Comparison of ENCODE assay signal across 8 cellular contexts in the genomic region with DNA sequence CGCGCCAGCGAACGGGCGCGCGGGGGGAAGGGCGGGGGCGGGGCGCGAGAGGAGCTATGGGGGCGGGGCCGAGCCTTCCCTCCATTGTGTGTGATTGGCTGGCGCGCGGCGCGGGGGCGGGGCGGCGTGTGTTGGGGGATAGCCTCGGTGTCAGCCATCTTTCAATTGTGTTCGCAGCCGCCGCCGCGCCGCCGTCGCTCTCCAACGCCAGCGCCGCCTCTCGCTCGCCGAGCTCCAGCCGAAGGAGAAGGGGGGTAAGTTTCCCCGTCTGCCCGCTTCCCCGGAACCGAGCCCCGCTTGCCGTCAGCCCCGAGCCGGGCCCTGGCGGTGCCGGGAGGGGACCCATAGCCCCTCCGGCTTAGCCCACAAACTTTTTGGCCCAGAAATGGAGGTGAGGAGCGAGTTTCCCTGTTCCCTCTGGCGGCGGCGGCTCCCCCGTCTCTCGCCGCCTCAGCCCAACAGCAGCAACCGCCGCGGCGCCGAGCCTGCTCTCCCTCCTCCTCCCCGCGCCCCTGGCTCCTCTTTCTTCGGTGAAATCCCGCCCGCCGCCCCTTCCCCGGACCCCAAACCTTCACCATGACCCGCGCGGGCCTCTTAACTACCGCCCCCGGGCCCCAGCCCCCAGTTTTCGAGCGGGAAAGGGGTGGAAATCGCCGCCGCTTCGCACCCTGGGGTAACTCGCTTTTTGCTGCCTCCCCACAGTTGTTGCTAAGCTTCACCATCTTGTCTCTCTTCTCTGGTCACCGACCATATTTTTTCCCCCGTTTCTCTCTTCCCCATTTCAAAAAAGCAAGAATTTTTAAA. TPM values are rescaled to one million over a fixed set of nuclear protein-coding genes. Genes with fewer than 3 reads are reported as not detected.
DNase-seq lines count a peak whose midpoint lies in the region; ATAC-seq and TF ChIP-seq lines count a peak whose summit lies in the region.

A gene (plus strand): TSS at position 159 of the 804 bp plus-strand sequence. CDS start 1,636 bp downstream, outside the sequence.

- ATAC-seq in GM19023 (IDR thresholded peaks at IDR 0.05; ENCODE audit: unreplicated experiment) (peak; percentile 80), HG03196 (IDR thresholded peaks at IDR 0.05; ENCODE audit: unreplicated experiment) (peak; percentile 77), activated B cell treated with CpG ODN at 0.5 μM for 24 hours (ENCODE audit: low read depth) (peak; percentile 79)

- H3K27me3 Mint-ChIP-seq in activated B cell treated with CpG ODN at 0.5 μM for 24 hours, result no peaks in the 10 kb centered on the region

- POLR2A ChIA-PET in activated B cell treated with CpG ODN at 0.5 μM for 24 hours (lab: Charles Lee), result interaction anchor here (0.6 to 10.7 kb wide), 39 partner anchors 10 to 1670 kb away, joined by 3 to 617 read pairs (median 7); a partner anchor contains a TSS

- peaks cover 56% of the 10 kb centered on the region for H3K36me3 Mint-ChIP-seq in activated B cell treated with CpG ODN at 0.5 μM for 24 hours (ENCODE audit: low read depth)

- TF ChIP-seq CTCF in activated B cell treated with CpG ODN at 0.5 μM for 24 hours (IDR thresholded peaks at IDR 0.05) (no peak), cardiac fibroblast (IDR thresholded peaks at IDR 0.05; ENCODE audit: low read depth, low read length) (no peak)

- intact Hi-C loops in activated B cell treated with CpG ODN at 0.5 μM for 24 hours (cut with micrococcal nuclease), result loop anchor here (1.0 to 5.0 kb wide), 10 partner anchors 21 to 635 kb away; a partner anchor contains a TSS

- CTCF ChIA-PET in activated B cell treated with CpG ODN at 0.5 μM for 24 hours (lab: Charles Lee), result interaction anchor here (0.7 to 2.8 kb wide), 10 partner anchors 21 to 271 kb away, joined by 3 to 10 read pairs (median 7); a partner anchor contains a TSS

- H3K4me1 Mint-ChIP-seq in activated B cell treated with CpG ODN at 0.5 μM for 24 hours, result peaks cover 45% of the 10 kb centered on the region

- peak within 1 kb of the TSS; percentile 100 for H3K4me3 Mint-ChIP-seq in activated B cell treated with CpG ODN at 0.5 μM for 24 hours

- peak within 1 kb of the TSS; percentile 99 for H3K27ac Mint-ChIP-seq in activated B cell treated with CpG ODN at 0.5 μM for 24 hours

- DNase-seq in AG08396 (ENCODE audit: low spot score) (peak; percentile 98), NCI-H345 (lab: John Stamatoyannopoulos, UW) (peak; percentile 97), activated B cell treated with CpG ODN at 0.5 μM for 24 hours (peak; percentile 96), cardiac fibroblast (ENCODE audit: low read depth in 2 of 2) (peak; percentile 96 to 97), inferior parietal cortex (ENCODE audit: extremely low spot score) (peak; percentile 88)
- peak; percentile 96 to 99 for DNase-seq in stimulated activated CD4-positive, alpha-beta T cell treated with anti-CD3 and anti-CD28 coated beads, Interleukin-12 subunit alpha, Interleukin-12 subunit beta, amount 100 ng/mL, for 24 hours (ENCODE audit: low read depth in 2 of 2)

- H3K4me3 ChIP-seq in cardiac fibroblast (replicated peaks in 1 of 2; ENCODE audit: low read depth in 2 of 2, low read length in 2 of 2), result peak within 1 kb of the TSS; percentile 81 to 82

- no peaks in the 10 kb centered on the region for H3K9me3 Mint-ChIP-seq in activated B cell treated with CpG ODN at 0.5 μM for 24 hours

RNA-seq across cellular contexts. Expression of the gene that starts here (rescaled TPM):
- 600 and 642 TPM in 2 replicates for total RNA-seq in activated B cell treated with CpG ODN at 0.5 μM for 24 hours

Comparison
In these comparisons a context has a peak if more than half of its experiments do, and no peak if none do; other contexts are left out.
1. Peak in every context shown above with its lines: DNase-seq, ATAC-seq and H3K4me3 ChIP-seq.